ENCODE assay signal across 8 cellular contexts in genomic region chr11:46278387-46279173, GRCh38. TPM values are rescaled to one million over a fixed set of nuclear protein-coding genes. Genes with fewer than 3 reads are reported as not detected.
DNase-seq lines count a peak whose midpoint lies in the region; ATAC-seq and TF ChIP-seq lines count a peak whose summit lies in the region.

No MANE protein-coding gene starts in this region.

- no peaks in the 10 kb centered on the region for H3K27me3 ChIP-seq in HAP-1 (ENCODE audit: low read depth)

- no peaks in the 10 kb centered on the region for H3K36me3 ChIP-seq in HAP-1 (replicated peaks)

- intact Hi-C loops in head of caudate nucleus (cut with DNase I): no loop called here

- peaks cover 6% of the 10 kb centered on the region for H3K4me1 ChIP-seq in HAP-1

- DNase-seq in AG04449 (ENCODE audit: low read depth, low spot score) (no peak), HAP-1 (ENCODE audit: low spot score in 2 of 2) (peak; percentile 36 to 87), activated T-cell treated with anti-CD3 and anti-CD28 coated beads for 24 hours (ENCODE audit: low read depth) (peak; percentile 11), head of caudate nucleus (peak in 22 of 42 donors; percentile 12 to 64 (median 48)), retina (peak; percentile 54), left lobe of liver (ENCODE audit: low spot score) (no peak)

- H3K9me3 ChIP-seq in HAP-1: no peaks in the 10 kb centered on the region

- POLR2A ChIA-PET in AG04449 (lab: Yijun Ruan, JAX): interaction anchor here (0.6 to 5.1 kb wide), 6 partner anchors 8 to 40 kb away, joined by 3 to 58 read pairs (median 32); no protein-coding TSS in a partner anchor

- H3K4me3 ChIP-seq in AG04449 (ENCODE audit: low read depth, low read length) (peak overlapping the region; percentile 95), HAP-1 (peak overlapping the region; percentile 52)

- TF ChIP-seq CTCF in AG04449 (IDR thresholded peaks at IDR 0.05; ENCODE audit: insufficient read depth, low read length, missing control alignments): peak; percentile 90

- ATAC-seq in left lobe of liver: no peak
- no peak for ATAC-seq in GM19463 (IDR thresholded peaks at IDR 0.05; ENCODE audit: unreplicated experiment)
- ATAC-seq in GM19452 (IDR thresholded peaks at IDR 0.05; ENCODE audit: unreplicated experiment): no peak

- in situ Hi-C loops in HAP-1 (cut with MboI; ENCODE audit: low sequenced_read_pairs): no loop called here

- CTCF ChIA-PET in AG04449 (lab: Yijun Ruan, JAX): interaction anchor here (0.7 to 7.2 kb wide), 23 partner anchors 8 to 113 kb away, joined by 3 to 96 read pairs (median 5); partner anchors contain the start of gene CHRM4

RNA-seq across cellular contexts. Expression of gene CREB3L1, which starts 1.1 kb away (rescaled TPM):
- total RNA-seq in left lobe of liver: 0.30 TPM

Comparison
In these comparisons a context has a peak if more than half of its experiments do, and no peak if none do; other contexts are left out.
1. DNase-seq: peak in HAP-1 (2 of 2), activated T-cell treated with anti-CD3 and anti-CD28 coated beads for 24 hours (single experiment), head of caudate nucleus (22 of 42) and retina (single experiment); none in AG04449 (single experiment) and left lobe of liver (single experiment).